In genomic region chr1:209109001-209109785, GRCh38 we compare ENCODE assay signal across 1 cellular context.
TF ChIP-seq lines count a peak whose summit lies in the region.

No MANE protein-coding gene starts in this region.

TF ChIP-seq in GM12891, 5 proteins besides CTCF, POLR2A, EP300 and RAD21 (continued from another document):
- no peak for TF ChIP-seq SPI1 (IDR thresholded peaks at IDR 0.05; ENCODE audit: low read depth, low read length)
- TF ChIP-seq POU2F2 (IDR thresholded peaks at IDR 0.05; ENCODE audit: low read depth, low read length), result no peak
- no peak for TF ChIP-seq PAX5 (IDR thresholded peaks at IDR 0.05; ENCODE audit: insufficient read depth, low read length, severe bottlenecking)
TF ChIP-seq in GM12891: peak in this region for 0.
